8 cellular contexts compared by ENCODE assay signal in the genomic region with DNA sequence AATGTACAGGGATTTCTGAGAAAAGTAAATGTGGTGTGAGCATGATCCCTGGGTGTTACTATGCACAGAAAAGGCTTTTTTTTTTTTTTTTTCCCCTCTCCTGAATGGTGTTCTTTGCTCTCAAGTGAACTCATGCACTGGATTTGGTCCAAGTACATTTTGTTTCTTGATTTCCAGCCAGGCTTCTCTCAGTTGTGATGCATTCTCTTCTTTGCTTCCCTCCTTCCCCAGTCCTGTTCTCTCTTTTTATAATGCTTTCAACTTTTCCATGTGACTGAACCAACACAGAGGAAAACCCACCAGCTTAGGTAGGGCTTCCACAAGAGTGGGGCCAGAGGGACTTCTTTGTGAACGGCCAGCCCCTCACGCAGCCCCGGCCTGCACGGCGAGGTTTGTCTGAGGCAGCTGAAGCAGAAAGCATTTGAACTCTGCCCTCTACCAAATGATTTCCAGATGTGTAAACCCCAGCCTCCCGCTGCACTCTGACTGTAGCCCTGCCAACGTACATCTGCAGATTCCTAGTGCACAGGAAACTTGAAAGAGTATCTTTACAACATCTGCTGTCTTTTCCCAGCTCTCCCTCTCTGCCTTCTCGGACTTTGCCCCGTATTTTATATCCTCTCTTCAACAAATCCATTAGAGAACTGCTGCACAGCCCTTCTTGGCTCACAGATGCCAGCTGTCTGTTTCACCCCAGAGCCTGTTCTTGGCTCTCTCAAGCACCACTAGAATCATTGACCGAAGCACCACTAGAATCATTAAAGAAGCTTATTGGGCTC.
DNase-seq lines count a peak whose midpoint lies in the region; ATAC-seq and TF ChIP-seq lines count a peak whose summit lies in the region.

No MANE protein-coding gene starts in this region.

- ATAC-seq in GM21526 (IDR thresholded peaks at IDR 0.05; ENCODE audit: low FRiP score, unreplicated experiment), result no peak
- no peak for ATAC-seq in GM18861 (IDR thresholded peaks at IDR 0.05; ENCODE audit: unreplicated experiment)

- TF ChIP-seq CTCF in AG10803 (conservative IDR thresholded peaks at IDR 0.05; ENCODE audit: low read length) (no peak), epithelial cell of esophagus (IDR thresholded peaks at IDR 0.05; ENCODE audit: insufficient read depth, low read depth, low read length, missing control alignments) (no peak)

- H3K4me3 ChIP-seq in AG10803 (ENCODE audit: low read length) (peak overlapping the region; percentile 31), epithelial cell of esophagus (ENCODE audit: low read length) (no peak overlapping the region)

- peak; percentile 94 for DNase-seq in AG10803 (ENCODE audit: low read depth)
- DNase-seq in NCI-H2227 (lab: John Stamatoyannopoulos, UW; ENCODE audit: unreplicated experiment), result peak; percentile 45
- DNase-seq in epithelial cell of esophagus (ENCODE audit: low read depth), result peak; percentile 72
- DNase-seq in mucosa of gallbladder (ENCODE audit: low spot score), result peak; percentile 90
- no peak for DNase-seq in NCI-H526 treated with DMSO at 0.1 percent for 48 hours (lab: John Stamatoyannopoulos, UW)
- no peak for DNase-seq in activated effector memory CD4-positive, alpha-beta T cell treated with Interleukin-2 at 50 U/mL for 16 hours

Comparison
In these comparisons a context has a peak if more than half of its experiments do, and no peak if none do; other contexts are left out.
1. DNase-seq: peak in AG10803 (single experiment), NCI-H2227 (single experiment), epithelial cell of esophagus (single experiment) and mucosa of gallbladder (single experiment); none in NCI-H526 treated with DMSO at 0.1 percent for 48 hours (single experiment) and activated effector memory CD4-positive, alpha-beta T cell treated with Interleukin-2 at 50 U/mL for 16 hours (single experiment).